In the genomic region with DNA sequence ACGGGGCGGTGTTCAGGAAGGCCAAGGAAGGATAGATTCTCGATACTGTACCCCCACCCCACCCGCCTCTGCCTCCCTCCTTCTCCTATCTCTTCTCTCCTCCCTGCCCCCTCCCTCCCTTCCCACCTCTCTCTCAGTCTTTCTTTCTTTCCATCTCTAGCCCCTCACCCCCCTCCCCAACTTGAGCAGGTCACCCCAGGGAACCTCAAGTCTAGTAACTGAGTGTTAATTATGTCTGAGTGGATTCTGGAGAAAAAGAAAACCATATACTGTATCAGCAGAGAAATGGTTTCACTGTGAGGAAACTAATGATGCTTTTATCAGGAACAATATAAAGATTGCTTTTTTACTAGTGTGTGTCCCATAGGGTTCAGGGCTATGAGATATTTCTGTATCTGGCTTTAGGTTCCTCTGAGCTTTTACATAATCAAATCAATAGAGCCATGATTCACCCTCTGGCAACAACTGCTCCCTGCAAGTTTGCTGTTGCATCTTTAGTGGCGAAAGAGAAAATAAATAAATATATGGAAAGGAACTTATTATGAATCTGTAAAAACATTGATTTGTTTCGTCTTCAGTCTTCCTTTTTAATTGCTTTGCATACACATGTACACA, we compare ENCODE assay signal across 1 cellular context.
TF ChIP-seq lines count a peak whose summit lies in the region.

No MANE protein-coding gene starts in this region.

TF ChIP-seq in HCT116, 20 proteins besides CTCF, POLR2A, EP300 and RAD21 (continued from another document):
- TF ChIP-seq, protein P1, sequence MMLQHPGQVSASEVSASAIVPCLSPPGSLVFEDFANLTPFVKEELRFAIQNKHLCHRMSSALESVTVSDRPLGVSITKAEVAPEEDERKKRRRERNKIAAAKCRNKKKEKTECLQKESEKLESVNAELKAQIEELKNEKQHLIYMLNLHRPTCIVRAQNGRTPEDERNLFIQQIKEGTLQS (IDR thresholded peaks at IDR 0.05), result no peak
